12 cellular contexts compared by ENCODE assay signal in genomic region chr9:127928232-127929043, GRCh38. TPM values are rescaled to one million over a fixed set of nuclear protein-coding genes. Genes with fewer than 3 reads are reported as not detected.
A peak's percentile ranks its signal among the peaks of the same experiment; 100 is the strongest.
DNase-seq lines count a peak whose midpoint lies in the region; ATAC-seq and TF ChIP-seq lines count a peak whose summit lies in the region.
"Had no signal": no experiment of that assay in that cellular context is flagged by ENCODE, and none has a peak within 500 bp of the region (broad histone marks: within the 10 kb centered on the region; RNA-seq: fewer than 3 reads in every experiment).

No MANE protein-coding gene starts in this region.

- H3K4me3 Mint-ChIP-seq in MCF 10A (ENCODE audit: unreplicated experiment): peak overlapping the region; percentile 65
- peak overlapping the region; percentile 3 to 85 (median 69) for H3K4me3 Mint-ChIP-seq in naive thymus-derived CD4-positive, alpha-beta T cell
- H3K4me3 Mint-ChIP-seq: activated CD4-positive, alpha-beta T cell treated with anti-CD3 and anti-CD28 coated beads, Interleukin-2, amount 10 ng/mL, durations not matched to agents 7 days and 5 days had no signal

- no peak overlapping the region for H3K27ac Mint-ChIP-seq in MCF 10A (ENCODE audit: low read depth, unreplicated experiment)
- peak overlapping the region in 5 of 9 donors; percentile 59 to 86 (median 72) for H3K27ac Mint-ChIP-seq in naive thymus-derived CD4-positive, alpha-beta T cell
- H3K27ac Mint-ChIP-seq: activated CD4-positive, alpha-beta T cell treated with anti-CD3 and anti-CD28 coated beads, Interleukin-2, amount 10 ng/mL, durations not matched to agents 7 days and 5 days had no signal

- H3K9ac ChIP-seq in DND-41 (ENCODE audit: low read depth, low read length) (no peak overlapping the region), HUES64 (ENCODE audit: low read depth, low read length) (no peak overlapping the region)

- H3K27ac ChIP-seq in DND-41 (ENCODE audit: low read length): no peak overlapping the region
- H3K27ac ChIP-seq in HUES64 (ENCODE audit: low read depth, low read length): no peak overlapping the region
- H3K27ac ChIP-seq in naive thymus-derived CD4-positive, alpha-beta T cell (ENCODE audit: low read depth, low read length): no peak overlapping the region
- H3K27ac ChIP-seq: HL-60 had no signal

- H3K4me1 Mint-ChIP-seq in MCF 10A (ENCODE audit: insufficient read depth, unreplicated experiment): peaks cover 18% of the 10 kb centered on the region
- peaks cover 7 to 36% (median 32%) of the 10 kb centered on the region in 7 donors for H3K4me1 Mint-ChIP-seq in naive thymus-derived CD4-positive, alpha-beta T cell

- H3K36me3 ChIP-seq in DND-41 (ENCODE audit: insufficient read depth, low read length) (0 out of 2 replicates have a peak, but pooled peaks cover 4% of the 10 kb centered on the region), HUES64 (ENCODE audit: insufficient read depth, low read length) (no peaks in the 10 kb centered on the region)
- no peaks in the 10 kb centered on the region for H3K36me3 ChIP-seq in naive thymus-derived CD4-positive, alpha-beta T cell (ENCODE audit: control insufficient read depth in 2 of 3, insufficient read depth in 3 of 3, low read length in 3 of 3)

- H3K36me3 Mint-ChIP-seq in MCF 10A (ENCODE audit: insufficient read depth, unreplicated experiment): no peaks in the 10 kb centered on the region
- H3K36me3 Mint-ChIP-seq in naive thymus-derived CD4-positive, alpha-beta T cell: peaks cover 0 to 5% (median 0%) of the 10 kb centered on the region in 5 donors

- 0 out of 3 replicates have a peak, but pooled peaks have one; percentile 20 for ATAC-seq in DND-41 (ENCODE audit: insufficient read depth, low read depth)
- no peak for ATAC-seq in naive thymus-derived CD4-positive, alpha-beta T cell

- H3K9me3 Mint-ChIP-seq in MCF 10A (ENCODE audit: unreplicated experiment): no peaks in the 10 kb centered on the region
- peaks cover 0 to 34% (median 0%) of the 10 kb centered on the region in 11 donors for H3K9me3 Mint-ChIP-seq in naive thymus-derived CD4-positive, alpha-beta T cell
- H3K9me3 Mint-ChIP-seq: activated CD4-positive, alpha-beta T cell treated with anti-CD3 and anti-CD28 coated beads, Interleukin-2, amount 10 ng/mL, durations not matched to agents 7 days and 5 days had no signal

- intact Hi-C loops in MCF 10A (cut with micrococcal nuclease): loop anchor here (10.0 kb wide), 1 partner anchor 714 kb away; no protein-coding TSS in a partner anchor
- intact Hi-C loops in naive thymus-derived CD4-positive, alpha-beta T cell (cut with micrococcal nuclease): no loop called here

- TF ChIP-seq CTCF in DND-41 (IDR thresholded peaks at IDR 0.05; ENCODE audit: borderline replicate concordance, extremely low read depth, low read length, poor library complexity, severe bottlenecking) (no peak), MCF 10A (IDR thresholded peaks at IDR 0.05; ENCODE audit: unreplicated experiment) (no peak)

- no peaks in the 10 kb centered on the region for H3K27me3 ChIP-seq in DND-41 (ENCODE audit: insufficient read depth, low read length, poor library complexity)
- peaks cover 38% of the 10 kb centered on the region for H3K27me3 ChIP-seq in HUES64 (ENCODE audit: insufficient read depth, low read length)
- no peaks in the 10 kb centered on the region for H3K27me3 ChIP-seq in naive thymus-derived CD4-positive, alpha-beta T cell (ENCODE audit: control insufficient read depth in 2 of 2, insufficient read depth in 2 of 2, low read length in 2 of 2)

- no peaks in the 10 kb centered on the region for H3K27me3 Mint-ChIP-seq in MCF 10A (ENCODE audit: insufficient read depth, unreplicated experiment)
- H3K27me3 Mint-ChIP-seq in naive thymus-derived CD4-positive, alpha-beta T cell: peaks cover 0 to 37% (median 0%) of the 10 kb centered on the region in 5 donors

- DNase-seq in DND-41 (no peak), MCF 10A (ENCODE audit: unreplicated experiment) (peak; percentile 35), HCEC 1CT (no peak), anterior cingulate cortex (lab: John Stamatoyannopoulos, UW) (no peak), activated gamma-delta T cell treated with Interleukin-2 at 50 U/mL for 16 hours (no peak)
- DNase-seq in naive thymus-derived CD4-positive, alpha-beta T cell: no peak
- DNase-seq: activated CD4-positive, alpha-beta T cell treated with anti-CD3 and anti-CD28 coated beads, Interleukin-2, amount 10 ng/mL, durations not matched to agents 7 days and 5 days; GF-D8; NCI-H2029 treated with DMSO at 0.1 percent for 48 hours; trophoblast cell had no signal

- H2AFZ ChIP-seq in DND-41 (ENCODE audit: low read depth, low read length): no peak overlapping the region

- no peak overlapping the region for H3K4me3 ChIP-seq in DND-41 (ENCODE audit: low read depth in 1 of 2, low read length in 2 of 2)
- H3K4me3 ChIP-seq in HUES64 (ENCODE audit: low read length): peak overlapping the region; percentile 59
- H3K4me3 ChIP-seq in naive thymus-derived CD4-positive, alpha-beta T cell (ENCODE audit: low read length): no peak overlapping the region

- CTCF ChIA-PET in MCF 10A (lab: Yijun Ruan, JAX): interaction anchor here (0.6 to 1.0 kb wide), 4 partner anchors 13 to 189 kb away, joined by 3 to 6 read pairs (median 5); no protein-coding TSS in a partner anchor
- CTCF ChIA-PET in naive thymus-derived CD4-positive, alpha-beta T cell (lab: Charles Lee): interaction anchor here (0.6 kb wide), 1 partner anchor 110 kb away, joined by 4 read pairs; no protein-coding TSS in a partner anchor

- H3K4me1 ChIP-seq in DND-41 (ENCODE audit: insufficient read depth, low read length): no peaks in the 10 kb centered on the region
- peaks cover 19% of the 10 kb centered on the region for H3K4me1 ChIP-seq in HUES64 (ENCODE audit: insufficient read depth, low read length)
- peaks cover 20 to 30% of the 10 kb centered on the region in 2 donors for H3K4me1 ChIP-seq in naive thymus-derived CD4-positive, alpha-beta T cell (ENCODE audit: control insufficient read depth in 2 of 2, insufficient read depth in 2 of 2, low read length in 2 of 2)

- no peak overlapping the region for H3K4me2 ChIP-seq in DND-41 (ENCODE audit: insufficient read depth, low read length)

- H3K79me2 ChIP-seq in DND-41 (ENCODE audit: insufficient read depth, low read length): peaks cover 3% of the 10 kb centered on the region; the same call in 1 of the 2 replicates

- 41% methylated on average over 16 of the region's 16 CpGs for WGBS in HUES64

- peaks cover 19% of the 10 kb centered on the region; the same call in 1 of the 2 replicates for H4K20me1 ChIP-seq in DND-41 (ENCODE audit: insufficient read depth, low read length)

- no TSS peak for BruUV-seq in MCF 10A (replicated peaks; lab: Mats Ljungman, UMichigan)

- H3K9me3 ChIP-seq in DND-41 (ENCODE audit: insufficient read depth, low read length, severe bottlenecking): no peaks in the 10 kb centered on the region
- H3K9me3 ChIP-seq in HUES64 (ENCODE audit: insufficient read depth, low read depth, low read length): no peaks in the 10 kb centered on the region
- no peaks in the 10 kb centered on the region for H3K9me3 ChIP-seq in naive thymus-derived CD4-positive, alpha-beta T cell (ENCODE audit: control insufficient read depth in 2 of 3, low read length in 3 of 3)

- POLR2A ChIA-PET in MCF 10A (lab: Yijun Ruan, JAX): interaction anchor here (0.6 to 0.7 kb wide), 2 partner anchors 12 to 127 kb away, joined by 3 read pairs; no protein-coding TSS in a partner anchor
- POLR2A ChIA-PET in naive thymus-derived CD4-positive, alpha-beta T cell (lab: Charles Lee): interaction anchor here (0.6 to 3.1 kb wide), 8 partner anchors 10 to 968 kb away, joined by 3 to 14 read pairs (median 3); partner anchors contain the start of genes DPM2 and EEIG1

RNA-seq across cellular contexts. Expression of gene PIP5KL1, which starts 2.1 kb away (rescaled TPM):
- polyA plus RNA-seq in HUES64 (2013, experiment 1 of 2): 4.1 TPM
- polyA plus RNA-seq in HUES64 (2013, experiment 2 of 2): 3.7 TPM
- 4.0 and 5.7 TPM in 2 replicates for total RNA-seq in MCF 10A (2022)
- total RNA-seq in naive thymus-derived CD4-positive, alpha-beta T cell: 1 to 10 TPM; 1.4 to 2.9 (median 2.1) TPM
- under 1 TPM in 1 of 2 donors, not detected in 1; 0.17 TPM for polyA plus RNA-seq in naive thymus-derived CD4-positive, alpha-beta T cell

RNA-seq across cellular contexts. Expression of gene DPM2, which starts 9.2 kb away (rescaled TPM):
- polyA plus RNA-seq in HUES64 (2013, experiment 1 of 2): 33.5 TPM
- 37.0 TPM for polyA plus RNA-seq in HUES64 (2013, experiment 2 of 2)
- 41.5 and 41.8 TPM in 2 replicates for total RNA-seq in MCF 10A (2022)
- 10 to 100 TPM; 29.1 to 84.4 (median 56.8) TPM for total RNA-seq in naive thymus-derived CD4-positive, alpha-beta T cell
- 10 to 100 TPM; 29.3 to 39.5 TPM for polyA plus RNA-seq in naive thymus-derived CD4-positive, alpha-beta T cell

RNA-seq across cellular contexts. Expression of gene ST6GALNAC4, which starts 11.6 kb away (rescaled TPM):
- polyA plus RNA-seq in HUES64 (2013, experiment 1 of 2): 12.8 TPM
- 15.3 TPM for polyA plus RNA-seq in HUES64 (2013, experiment 2 of 2)
- total RNA-seq in MCF 10A (2022): 36.3 and 39.5 TPM in 2 replicates
- total RNA-seq in naive thymus-derived CD4-positive, alpha-beta T cell: 10 to 100 TPM; 28.0 to 51.0 (median 36.1) TPM
- polyA plus RNA-seq in naive thymus-derived CD4-positive, alpha-beta T cell: 10 to 100 TPM; 20.0 to 21.7 TPM

RNA-seq across cellular contexts. Expression of gene ST6GALNAC6, which starts 29.0 kb away (rescaled TPM):
- polyA plus RNA-seq in HUES64 (2013, experiment 1 of 2): 15.9 TPM
- polyA plus RNA-seq in HUES64 (2013, experiment 2 of 2): 20.9 TPM
- total RNA-seq in MCF 10A (2022): 16.5 and 17.6 TPM in 2 replicates
- 100 to 1,000 TPM in 3 of 5 experiments, 10 to 100 TPM in 2; 63.0 to 125 (median 107) TPM for total RNA-seq in naive thymus-derived CD4-positive, alpha-beta T cell
- polyA plus RNA-seq in naive thymus-derived CD4-positive, alpha-beta T cell: 10 to 100 TPM; 28.3 to 34.5 TPM

RNA-seq across cellular contexts. Expression of gene AK1, which starts 51.0 kb away (rescaled TPM):
- 25.3 TPM for polyA plus RNA-seq in HUES64 (2013, experiment 1 of 2)
- 22.1 TPM for polyA plus RNA-seq in HUES64 (2013, experiment 2 of 2)
- total RNA-seq in MCF 10A (2022): 75.9 and 94.3 TPM in 2 replicates
- total RNA-seq in naive thymus-derived CD4-positive, alpha-beta T cell: 10 to 100 TPM; 33.2 to 64.9 (median 51.6) TPM
- under 1 TPM; 0.09 to 0.21 TPM for polyA plus RNA-seq in naive thymus-derived CD4-positive, alpha-beta T cell
